In the genomic region with DNA sequence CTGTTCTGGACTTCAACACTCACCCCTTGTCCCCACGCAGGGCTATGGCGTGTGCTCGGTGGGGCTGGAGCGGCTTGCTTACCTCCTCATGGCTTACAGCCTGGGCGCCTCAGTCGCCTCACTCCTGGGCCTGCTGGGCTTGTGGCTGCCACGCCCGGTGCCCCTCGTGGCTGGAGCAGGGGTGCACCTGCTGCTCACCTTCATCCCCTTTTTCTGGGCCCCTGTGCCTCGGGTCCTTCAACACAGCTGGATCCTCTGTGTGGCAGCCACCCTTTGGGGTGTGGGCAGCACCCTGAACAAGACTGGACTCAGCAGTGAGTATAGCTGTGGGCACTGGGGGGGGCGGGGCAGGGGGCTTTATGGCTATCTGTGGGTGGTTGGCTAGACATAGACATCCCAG, we compare ENCODE assay signal across 6 cellular contexts. TPM values are rescaled to one million over a fixed set of nuclear protein-coding genes. Genes with fewer than 3 reads are reported as not detected.
"Had no signal": no experiment of that assay in that cellular context is flagged by ENCODE, and none has a peak within 500 bp of the region (broad histone marks: within the 10 kb centered on the region; RNA-seq: fewer than 3 reads in every experiment).

No MANE protein-coding gene starts in this region.

RNA-seq across cellular contexts. Expression of a gene that starts 20.5 kb away (rescaled TPM):
- total RNA-seq: GM23338, H1, HepG2, HFFc6, HT1080 had no signal
- polyA plus RNA-seq: GM23338, H1, HepG2, IgD-negative memory B cell had no signal

RNA-seq across cellular contexts. Expression of a gene that starts 37.9 kb away (rescaled TPM):
- total RNA-seq: GM23338, H1, HepG2, HFFc6, HT1080 had no signal
- polyA plus RNA-seq: GM23338, HepG2, IgD-negative memory B cell had no signal

RNA-seq across cellular contexts. Expression of a gene that starts 55.0 kb away (rescaled TPM):
- total RNA-seq: GM23338, H1, HT1080 had no signal
- polyA plus RNA-seq: HepG2, IgD-negative memory B cell had no signal
